ENCODE assay signal across 8 cellular contexts in the genomic region with DNA sequence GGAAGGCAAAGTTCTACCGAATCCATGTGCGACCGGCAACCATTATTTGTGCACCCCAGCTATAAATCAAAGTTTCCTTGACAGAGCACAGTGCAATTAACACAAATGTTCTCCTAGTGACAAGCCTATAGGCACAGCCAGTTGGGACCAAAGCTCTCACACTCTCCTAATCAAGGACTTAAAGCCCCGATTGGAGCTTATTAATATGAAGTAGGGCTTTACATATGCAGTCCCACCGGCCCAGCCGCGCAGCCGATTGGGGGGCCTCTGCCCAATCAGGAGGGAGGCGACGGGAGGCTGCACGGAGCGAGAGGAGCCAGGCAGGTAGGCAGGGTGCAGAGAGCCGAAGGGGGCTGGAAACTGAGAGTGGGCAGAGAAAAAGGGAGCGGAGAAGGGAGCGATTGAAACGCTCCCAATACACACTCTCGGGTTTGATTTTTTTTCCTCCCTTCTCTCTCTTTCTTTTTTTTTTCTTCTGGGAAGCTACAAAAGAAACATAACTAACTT. TPM values are rescaled to one million over a fixed set of nuclear protein-coding genes. Genes with fewer than 3 reads are reported as not detected.
DNase-seq lines count a peak whose midpoint lies in the region; ATAC-seq lines count a peak whose summit lies in the region.

A gene (minus strand): TSS at position 156 of the 507 bp plus-strand sequence. CDS start 130 bp downstream, at position 26.

- DNase-seq in 8988T (peak; percentile 9), HuH-7.5 (ENCODE audit: low spot score) (peak; percentile 10), SK-N-MC (ENCODE audit: low read depth, low spot score) (no peak), right cardiac atrium (peak; percentile 57 to 72 (median 72)), renal cortical epithelial cell (ENCODE audit: low read depth) (peak; percentile 30), foreskin melanocyte (no peak)

- H3K4me1 ChIP-seq in right cardiac atrium (ENCODE audit: control insufficient read depth, insufficient read depth, low read length) = no peaks in the 10 kb centered on the region

- peak within 1 kb of the TSS; percentile 76 for H3K4me3 ChIP-seq in SK-N-MC
- H3K4me3 ChIP-seq in right cardiac atrium (ENCODE audit: low read length) = peak within 1 kb of the TSS; percentile 37

- 2% methylated on average over 17 of the region's 17 CpGs for WGBS in right cardiac atrium

- H3K27me3 ChIP-seq in right cardiac atrium (ENCODE audit: control insufficient read depth, insufficient read depth) = no peaks in the 10 kb centered on the region

- H3K9me3 ChIP-seq in SK-N-MC (ENCODE audit: low read depth, low read length) (no peaks in the 10 kb centered on the region), right cardiac atrium (ENCODE audit: control insufficient read depth, low read length) (no peaks in the 10 kb centered on the region)

- ATAC-seq in right cardiac atrium (peak; percentile 92 to 96), HG02981 (IDR thresholded peaks at IDR 0.05; ENCODE audit: unreplicated experiment) (no peak), HG03159 (IDR thresholded peaks at IDR 0.05; ENCODE audit: unreplicated experiment) (no peak)

- H3K27ac ChIP-seq in SK-N-MC (no peak within 1 kb of the TSS), right cardiac atrium (ENCODE audit: low read length) (peak within 1 kb of the TSS; percentile 63)

- intact Hi-C loops in right cardiac atrium (cut with DNase I) = no loop called here

- H3K9ac ChIP-seq in SK-N-MC (ENCODE audit: insufficient read length) = no peak within 1 kb of the TSS

- no peaks in the 10 kb centered on the region for H3K36me3 ChIP-seq in SK-N-MC (ENCODE audit: insufficient read depth, low read length)

RNA-seq across cellular contexts. Expression of the gene that starts here (rescaled TPM):
- total RNA-seq in right cardiac atrium (10 to 100 TPM; 27.6 to 50.4 (median 41.6) TPM), renal cortical epithelial cell (0.52 and 6.0 TPM in 2 replicates)
- polyA plus RNA-seq in right cardiac atrium = 10.1 TPM

Comparison
In these comparisons a context has a peak if more than half of its experiments do, and no peak if none do; other contexts are left out.
1. DNase-seq: peak in 8988T (single experiment), HuH-7.5 (single experiment), right cardiac atrium (3 of 3) and renal cortical epithelial cell (single experiment); none in SK-N-MC (single experiment) and foreskin melanocyte (single experiment).
2. ATAC-seq: peak in right cardiac atrium (2 of 2); none in HG02981 (single experiment) and HG03159 (single experiment).